ENCODE assay signal across 11 cellular contexts in genomic region chr22:30541979-30542810, GRCh38. TPM values are rescaled to one million over a fixed set of nuclear protein-coding genes. Genes with fewer than 3 reads are reported as not detected.
DNase-seq lines count a peak whose midpoint lies in the region; ATAC-seq and TF ChIP-seq lines count a peak whose summit lies in the region.
"Had no signal": no experiment of that assay in that cellular context is flagged by ENCODE, and none has a peak within 500 bp of the region (broad histone marks: within the 10 kb centered on the region; RNA-seq: fewer than 3 reads in every experiment).

No MANE protein-coding gene starts in this region.

- TF ChIP-seq POLR2A in esophagus muscularis mucosa (IDR thresholded peaks at IDR 0.05; ENCODE audit: low read depth) (no peak), tibial nerve (IDR thresholded peaks at IDR 0.05) (no peak)

- H3K9me3 ChIP-seq in esophagus muscularis mucosa (no peaks in the 10 kb centered on the region), mesodermal cell (ENCODE audit: control insufficient read depth, low read length) (no peaks in the 10 kb centered on the region), tibial nerve (no peaks in the 10 kb centered on the region), Karpas-422 (ENCODE audit: low read length) (no peaks in the 10 kb centered on the region)

- no peak overlapping the region for H3K9ac ChIP-seq in Karpas-422 (ENCODE audit: low read length)

- TF ChIP-seq EP300 in esophagus muscularis mucosa (IDR thresholded peaks at IDR 0.05) (no peak), tibial nerve (IDR thresholded peaks at IDR 0.05) (no peak)

- intact Hi-C loops in esophagus muscularis mucosa (cut with DNase I): no loop called here

- H3K27ac ChIP-seq in esophagus muscularis mucosa (replicated peaks in 1 of 4) (no peak overlapping the region), mesodermal cell (ENCODE audit: low read depth, low read length, severe bottlenecking) (no peak overlapping the region), tibial nerve (peak overlapping the region in 1 of 4 donors; percentile 63), Karpas-422 (ENCODE audit: low read length) (no peak overlapping the region)

- H4K20me1 ChIP-seq in Karpas-422 (ENCODE audit: insufficient read depth, low read depth, low read length): no peaks in the 10 kb centered on the region

- H2AFZ ChIP-seq in Karpas-422 (ENCODE audit: low read length): no peak overlapping the region

- peak in 2 of 3 experiments; percentile 7 to 54 for DNase-seq in NCI-H1417 (lab: John Stamatoyannopoulos, UW)
- DNase-seq in NCI-H1417 treated with DMSO at 0.1 percent for 48 hours (lab: John Stamatoyannopoulos, UW): no peak
- DNase-seq in esophagus muscularis mucosa (ENCODE audit: extremely low spot score): no peak
- no peak for DNase-seq in tibial nerve (ENCODE audit: low spot score in 2 of 2)
- no peak for DNase-seq in DMS79 treated with DMSO at 0.1 percent for 48 hours (lab: John Stamatoyannopoulos, UW)
- no peak for DNase-seq in Karpas-422
- DNase-seq: stimulated activated CD4-positive, alpha-beta T cell treated with anti-CD3 and anti-CD28 coated beads, Interleukin-4, amount 100 ng/mL, for 24 hours had no signal

- H3K36me3 ChIP-seq in esophagus muscularis mucosa (no peaks in the 10 kb centered on the region), mesodermal cell (ENCODE audit: control insufficient read depth, insufficient read depth, low read length) (no peaks in the 10 kb centered on the region), tibial nerve (no peaks in the 10 kb centered on the region), Karpas-422 (ENCODE audit: insufficient read depth, low read length) (no peaks in the 10 kb centered on the region)

- no peak for ATAC-seq in HG03442 (IDR thresholded peaks at IDR 0.05; ENCODE audit: unreplicated experiment)

- H3K4me3 ChIP-seq in esophagus muscularis mucosa (peak overlapping the region; percentile 46 to 56 (median 48)), mesodermal cell (ENCODE audit: extremely low read depth, insufficient read depth, low read length, poor library complexity, severe bottlenecking) (peak overlapping the region; percentile 35), tibial nerve (peak overlapping the region; percentile 20 to 50 (median 28)), Karpas-422 (ENCODE audit: low read length) (no peak overlapping the region)

- H3K4me1 ChIP-seq in esophagus muscularis mucosa: peaks cover 5 to 16% (median 12%) of the 10 kb centered on the region in 4 donors
- H3K4me1 ChIP-seq in mesodermal cell (ENCODE audit: control insufficient read depth, insufficient read depth, low read length, poor library complexity, severe bottlenecking): no peaks in the 10 kb centered on the region
- peaks cover 0 to 14% (median 3%) of the 10 kb centered on the region in 4 donors for H3K4me1 ChIP-seq in tibial nerve
- no peaks in the 10 kb centered on the region for H3K4me1 ChIP-seq in Karpas-422 (ENCODE audit: low read length)

- TF ChIP-seq CTCF in esophagus muscularis mucosa (IDR thresholded peaks at IDR 0.05): no peak
- no peak for TF ChIP-seq CTCF in tibial nerve (IDR thresholded peaks at IDR 0.05)

- no peak overlapping the region for H3K4me2 ChIP-seq in Karpas-422 (ENCODE audit: low read depth, low read length, poor library complexity, severe bottlenecking)

- H3K27me3 ChIP-seq in esophagus muscularis mucosa: peaks cover 5 to 64% (median 6%) of the 10 kb centered on the region in 4 donors
- peaks cover 0 to 24% of the 10 kb centered on the region in 2 donors for H3K27me3 ChIP-seq in tibial nerve
- no peaks in the 10 kb centered on the region for H3K27me3 ChIP-seq in Karpas-422 (ENCODE audit: low read length)

- WGBS in esophagus muscularis mucosa: 20% methylated on average over 16 of the region's 64 CpGs
- WGBS in mesodermal cell (ENCODE audit: insufficient coverage in 2 of 2), 2 experiments: 3 to 7% methylated on average over 41 to 48 of the region's 64 CpGs
- 3 to 4% methylated on average over 43 to 58 of the region's 64 CpGs for WGBS in tibial nerve, 2 donors

- H3K9me2 ChIP-seq in Karpas-422 (replicated peaks; ENCODE audit: insufficient read depth, low read length): no peaks in the 10 kb centered on the region

- no peaks in the 10 kb centered on the region for H3K79me2 ChIP-seq in Karpas-422 (ENCODE audit: low read length)

RNA-seq across cellular contexts. Expression of gene SEC14L6, which starts 4.3 kb away (rescaled TPM):
- 1 to 10 TPM in 3 of 4 donors, not detected in 1; 1.2 to 1.5 (median 1.4) TPM for total RNA-seq in esophagus muscularis mucosa
- polyA plus RNA-seq in mesodermal cell (2013, experiment 1 of 2): 0.59 TPM
- polyA plus RNA-seq in mesodermal cell (2013, experiment 2 of 2): 0.51 TPM
- total RNA-seq in tibial nerve: 1 to 10 TPM in 1 of 4 donors, under 1 TPM in 3; 0.21 to 3.3 (median 0.94) TPM
- not detected in 2 replicates for total RNA-seq in Karpas-422 (2014; rRNA removed; shearing (Covaris generic); ENCODE audit: low replicate concordance)
- total RNA-seq: A172, SK-MEL-5 had no signal

RNA-seq across cellular contexts. Expression of gene GAL3ST1, which starts 32.3 kb away (rescaled TPM):
- total RNA-seq in esophagus muscularis mucosa (1 to 10 TPM; 1.2 to 3.2 (median 1.9) TPM), tibial nerve (10 to 100 TPM; 17.4 to 22.2 (median 18.8) TPM)
- 1.5 TPM for polyA plus RNA-seq in mesodermal cell (2013, experiment 1 of 2)
- 1.1 TPM for polyA plus RNA-seq in mesodermal cell (2013, experiment 2 of 2)
- not detected in 2 replicates for total RNA-seq in Karpas-422 (2014; rRNA removed; shearing (Covaris generic); ENCODE audit: low replicate concordance)
- total RNA-seq: A172 had no signal

RNA-seq across cellular contexts. Expression of gene SEC14L4, which starts 36.7 kb away (rescaled TPM):
- total RNA-seq in esophagus muscularis mucosa: not detected
- polyA plus RNA-seq in mesodermal cell (2013, experiment 1 of 2): not detected
- polyA plus RNA-seq in mesodermal cell (2013, experiment 2 of 2): not detected
- under 1 TPM in 1 of 4 donors, not detected in 3; 0.30 TPM for total RNA-seq in tibial nerve
- not detected in 2 replicates for total RNA-seq in Karpas-422 (2014; rRNA removed; shearing (Covaris generic); ENCODE audit: low replicate concordance)
- total RNA-seq: A172 had no signal

RNA-seq across cellular contexts. Expression of gene PES1, which starts 49.5 kb away (rescaled TPM):
- total RNA-seq in esophagus muscularis mucosa: 10 to 100 TPM; 28.2 to 55.7 (median 42.9) TPM
- 57.8 TPM for polyA plus RNA-seq in mesodermal cell (2013, experiment 1 of 2)
- polyA plus RNA-seq in mesodermal cell (2013, experiment 2 of 2): 45.7 TPM
- 10 to 100 TPM; 53.9 to 74.7 (median 70.3) TPM for total RNA-seq in tibial nerve
- total RNA-seq in Karpas-422 (2014; rRNA removed; shearing (Covaris generic); ENCODE audit: low replicate concordance): 93.6 and 110 TPM in 2 replicates

Comparison
In these comparisons a context has a peak if more than half of its experiments do, and no peak if none do; other contexts are left out.
1. DNase-seq: peak in NCI-H1417 (2 of 3); none in NCI-H1417 treated with DMSO at 0.1 percent for 48 hours (single experiment), esophagus muscularis mucosa (single experiment), tibial nerve (0 of 2), DMS79 treated with DMSO at 0.1 percent for 48 hours (single experiment) and Karpas-422 (single experiment).
2. RNA of gene GAL3ST1, which starts 32.3 kb away (total RNA-seq): 17.4 to 22.2 TPM in tibial nerve; 1.2 to 3.2 TPM in esophagus muscularis mucosa and not detected in Karpas-422; every median in the first group is over 4 times any median in the second.